In the genomic region with DNA sequence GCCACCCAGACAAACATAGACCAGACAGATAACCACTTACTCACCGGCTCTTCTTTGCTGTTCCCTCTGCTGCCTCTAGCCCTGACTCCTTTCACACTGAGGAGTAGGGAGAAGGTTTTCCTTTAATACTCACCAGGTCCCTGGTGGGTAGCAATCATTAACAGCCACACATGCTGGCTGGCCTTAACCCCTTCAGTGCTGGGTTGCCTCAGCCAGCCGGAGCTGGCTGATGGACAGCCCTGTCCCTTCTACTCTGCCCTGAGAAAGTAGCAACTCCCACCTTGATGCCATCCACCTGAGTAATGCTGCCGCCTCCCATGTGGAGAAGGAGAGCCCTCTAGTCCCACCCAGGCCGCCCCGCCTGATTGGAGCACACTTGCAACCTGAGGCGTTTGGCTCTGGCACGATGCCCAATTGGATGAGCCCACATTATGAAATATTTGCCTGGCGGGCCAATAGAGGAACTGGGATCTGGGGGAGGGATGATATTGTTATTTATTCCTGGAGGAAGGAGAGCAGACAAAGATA, we compare ENCODE assay signal across 9 cellular contexts.
DNase-seq lines count a peak whose midpoint lies in the region; ATAC-seq, FAIRE-seq and TF ChIP-seq lines count a peak whose summit lies in the region.
"Had no signal": no experiment of that assay in that cellular context is flagged by ENCODE, and none has a peak within 500 bp of the region (broad histone marks: within the 10 kb centered on the region; RNA-seq: fewer than 3 reads in every experiment).

No MANE protein-coding gene starts in this region.

- 66% methylated on average over 8 of the region's 8 CpGs; no CpG with 5 or more reads in 1 of the 2 experiments for WGBS in H1 (ENCODE audit: extremely low coverage in 1 of 2, insufficient coverage in 1 of 2, insufficient read length in 1 of 2, insufficient replicate concordance in 2 of 2, low coverage in 1 of 2, low lambda C conversion rate in 2 of 2, missing lambda C conversion rate in 1 of 2), 2 experiments

- H2BK12ac ChIP-seq in H1 (ENCODE audit: low read depth, low read length) = no peak overlapping the region

- H3K14ac ChIP-seq in H1 (ENCODE audit: insufficient read length) = no peak overlapping the region

- TF ChIP-seq POLR2A in H1 (IDR thresholded peaks at IDR 0.05; ENCODE audit: control extremely low read depth in 1 of 2, low read depth in 2 of 2, low read length in 2 of 2) = no peak

- no peak overlapping the region for H3K56ac ChIP-seq in H1 (replicated peaks; ENCODE audit: insufficient read length, low read depth, low read length)

- no peaks in the 10 kb centered on the region for H3K79me1 ChIP-seq in H1 (ENCODE audit: low read depth, low read length)

- no peak overlapping the region for H2BK120ac ChIP-seq in H1 (replicated peaks; ENCODE audit: low read depth, low read length)

- H3K27ac ChIP-seq in H1 (ENCODE audit: low read depth, low read length) = no peak overlapping the region

- peak; percentile 11 to 22; a peak in 2 of 4 replicates for TF ChIP-seq RAD21 in H1 (IDR thresholded peaks at IDR 0.05 in 1 of 2, conservative IDR thresholded peaks at IDR 0.05 in 1 of 2; ENCODE audit: low read depth in 2 of 2, low read length in 2 of 2)

- peak overlapping the region in 2 of 4 experiments; percentile 11 to 42; a peak in 3 of 8 replicates for H3K4me3 ChIP-seq in H1 (ENCODE audit: extremely low read depth in 1 of 4, insufficient read depth in 2 of 4, low read depth in 3 of 4, low read length in 4 of 4)

- peaks cover 8 to 22% (median 16%) of the 10 kb centered on the region in 4 experiments for H3K4me1 ChIP-seq in H1 (replicated peaks in 1 of 4; ENCODE audit: control insufficient read depth in 3 of 4, insufficient read depth in 4 of 4, low read length in 3 of 4)

- H2BK20ac ChIP-seq in H1 (ENCODE audit: low read length) = no peak overlapping the region

- H3K18ac ChIP-seq in H1 (ENCODE audit: extremely low read depth, low read length) = no peak overlapping the region

- no peak overlapping the region for H3K9ac ChIP-seq in H1 (replicated peaks in 1 of 4; ENCODE audit: extremely low read depth in 1 of 4, low read depth in 3 of 4, low read length in 3 of 4)

- no peaks in the 10 kb centered on the region for H3K9me3 ChIP-seq in H1 (ENCODE audit: insufficient read depth in 2 of 2, low read depth in 1 of 2, low read length in 1 of 2)

- no peaks in the 10 kb centered on the region for H3K27me3 ChIP-seq in H1 (replicated peaks in 1 of 4; ENCODE audit: control insufficient read depth in 3 of 4, extremely low read depth in 1 of 4, insufficient read depth in 3 of 4, low read length in 3 of 4)

- H2BK15ac ChIP-seq in H1 (ENCODE audit: low read length) = peak overlapping the region; percentile 95

- H3K4me2 ChIP-seq in H1 (ENCODE audit: insufficient read depth in 1 of 2, low read depth in 2 of 2, low read length in 2 of 2) = peak overlapping the region; percentile 25 to 55

- POLR2A ChIA-PET in H1 (lab: Charles Lee; ENCODE audit: partially characterized antibody) = interaction anchor here (1.0 kb wide), 4 partner anchors 11 to 74 kb away, joined by 3 read pairs; partner anchors contain the start of gene GOLT1A

- CTCF ChIA-PET in H1 (lab: Charles Lee; ENCODE audit: partially characterized antibody) = interaction anchor here (0.6 to 26.5 kb wide), 7 partner anchors 9 to 90 kb away, joined by 3 to 335 read pairs (median 4); partner anchors contain the start of gene PLEKHA6

- no peak overlapping the region for H4K5ac ChIP-seq in H1 (ENCODE audit: insufficient read length, low read depth, low read length)

- H3K36me3 ChIP-seq in H1 (ENCODE audit: control insufficient read depth in 2 of 4, insufficient read depth in 4 of 4, low read length in 3 of 4) = no peaks in the 10 kb centered on the region

- no peak overlapping the region for H3K4ac ChIP-seq in H1 (replicated peaks; ENCODE audit: insufficient read length, low read depth, low read length)

- H3K23ac ChIP-seq in H1 (ENCODE audit: insufficient read length) = no peak overlapping the region

- no peak overlapping the region for H4K91ac ChIP-seq in H1 (replicated peaks; ENCODE audit: insufficient read length, low read length)

- H3K79me2 ChIP-seq in H1 (ENCODE audit: control insufficient read depth in 1 of 2, insufficient read depth in 2 of 2, low read length in 2 of 2) = no peaks in the 10 kb centered on the region

- no peak for TF ChIP-seq EP300 in H1 (IDR thresholded peaks at IDR 0.05; ENCODE audit: borderline replicate concordance in 1 of 2, low read depth in 2 of 2, low read length in 2 of 2)

- no peak overlapping the region for H4K8ac ChIP-seq in H1 (ENCODE audit: extremely low read depth, insufficient read depth, low read length)

- no peak overlapping the region for H2AK5ac ChIP-seq in H1 (ENCODE audit: low read depth, low read length)

- peak; percentile 32 for FAIRE-seq in H1 (lab: Jason Lieb, UNC)

- H3K23me2 ChIP-seq in H1 (ENCODE audit: low read depth, low read length) = no peaks in the 10 kb centered on the region; the same call in 1 of the 2 replicates

- TF ChIP-seq CTCF in H1 (IDR thresholded peaks at IDR 0.05; ENCODE audit: control extremely low read depth in 1 of 3, insufficient read depth in 1 of 3, low read depth in 1 of 3, low read length in 3 of 3) = no peak

- no peak overlapping the region for H2BK5ac ChIP-seq in H1 (ENCODE audit: low read depth, low read length)

- DNase-seq in D341Med (ENCODE audit: low spot score) (peak; percentile 64), NCI-H2107 (lab: John Stamatoyannopoulos, UW) (peak; percentile 93), H1 (ENCODE audit: low read depth in 1 of 2, low spot score in 2 of 2) (peak in 1 of 2 experiments; percentile 82), myocyte (ENCODE audit: low read depth) (peak; percentile 68), hippocampal formation (lab: John Stamatoyannopoulos, UW) (no peak), NCI-H1105 (lab: John Stamatoyannopoulos, UW) (no peak), NOMO-1 treated with DMSO at 0.1 percent for 48 hours (lab: John Stamatoyannopoulos, UW; ENCODE audit: unreplicated experiment) (no peak)
- DNase-seq: activated naive CD8-positive, alpha-beta T cell treated with anti-CD3 and anti-CD28 coated beads, Interleukin-2, amount 10 ng/mL, durations not matched to agents 7 days and 5 days had no signal

- H4K20me1 ChIP-seq in H1 (replicated peaks in 1 of 2; ENCODE audit: control insufficient read depth in 1 of 2, insufficient read depth in 2 of 2, low read length in 2 of 2) = no peaks in the 10 kb centered on the region

- H2AFZ ChIP-seq in H1 (ENCODE audit: low read length) = no peak overlapping the region

- no peak for ATAC-seq in HG02981 (IDR thresholded peaks at IDR 0.05; ENCODE audit: unreplicated experiment)

TF ChIP-seq in H1, 55 proteins besides CTCF, POLR2A, EP300 and RAD21:
- peak; percentile 75 for TF ChIP-seq E2F6 (IDR thresholded peaks at IDR 0.05)
- TF ChIP-seq PHF8 (conservative IDR thresholded peaks at IDR 0.05; ENCODE audit: low read depth, low read length) = no peak
- peak; percentile 65 for TF ChIP-seq TAF1 (IDR thresholded peaks at IDR 0.05; ENCODE audit: low read depth, low read length)
- no peak for TF ChIP-seq SAP30 (IDR thresholded peaks at IDR 0.05; ENCODE audit: insufficient read depth, insufficient replicate concordance, low read length)
- peak; percentile 63 for TF ChIP-seq MAX (IDR thresholded peaks at IDR 0.05)
- TF ChIP-seq SP1 (IDR thresholded peaks at IDR 0.05; ENCODE audit: low read depth, low read length) = 0 out of 2 replicates have a peak, but pooled peaks have one; percentile 51
- TF ChIP-seq TBP (IDR thresholded peaks at IDR 0.05; ENCODE audit: low read depth, low read length) = peak; percentile 49
- 0 out of 2 replicates have a peak, but pooled peaks have one; percentile 10 for TF ChIP-seq CEBPB (IDR thresholded peaks at IDR 0.05; ENCODE audit: low read depth, low read length)
TF ChIP-seq in H1: peak in this region for 6.

Comparison
In these comparisons a context has a peak if more than half of its experiments do, and no peak if none do; other contexts are left out.
1. DNase-seq: peak in D341Med (single experiment), NCI-H2107 (single experiment) and myocyte (single experiment); none in hippocampal formation (0 of 2), NCI-H1105 (single experiment) and NOMO-1 treated with DMSO at 0.1 percent for 48 hours (single experiment).